ENCODE assay signal across 1 cellular context in genomic region chr3:15427182-15427880, GRCh38.
TF ChIP-seq lines count a peak whose summit lies in the region.

EAF1 (plus strand) TSS chr3:15427598; CDS start chr3:15427780, 182 bp downstream.
METTL6 (minus strand) TSS chr3:15427544; CDS start chr3:15426511, 1,033 bp downstream.

TF ChIP-seq in HepG2, 621 proteins besides CTCF, POLR2A, EP300 and RAD21 (continued from another document and continues in another):
- TF ChIP-seq NR1H2 (CRISPR knock-in tag; IDR thresholded peaks at IDR 0.05; ENCODE audit: borderline replicate concordance, low read depth) (no peak), GLI4 (CRISPR knock-in tag; IDR thresholded peaks at IDR 0.05; ENCODE audit: borderline replicate concordance) (no peak), ZNF331 (CRISPR knock-in tag; IDR thresholded peaks at IDR 0.05) (0 out of 2 replicates have a peak, but pooled peaks have one; percentile 25), LBX2 (CRISPR knock-in tag; IDR thresholded peaks at IDR 0.05; ENCODE audit: borderline replicate concordance) (no peak), ZNF160 (CRISPR knock-in tag; IDR thresholded peaks at IDR 0.05) (0 out of 2 replicates have a peak, but pooled peaks have one; percentile 67), ZNF496 (CRISPR knock-in tag; IDR thresholded peaks at IDR 0.05; ENCODE audit: insufficient replicate concordance) (no peak), ASH2L (IDR thresholded peaks at IDR 0.05; ENCODE audit: insufficient read length, low read depth, low read length) (peak; percentile 94), HES4 (CRISPR knock-in tag; IDR thresholded peaks at IDR 0.05; ENCODE audit: borderline replicate concordance) (no peak), TEF (CRISPR knock-in tag; IDR thresholded peaks at IDR 0.05) (peak; percentile 44; the same call in 1 of the 2 replicates), MXD3 (CRISPR knock-in tag; IDR thresholded peaks at IDR 0.05) (peak; percentile 66; the same call in 1 of the 2 replicates), HBP1 (CRISPR knock-in tag; IDR thresholded peaks at IDR 0.05; ENCODE audit: low read depth) (peak; percentile 65; the same call in 1 of the 2 replicates), AGO1 (IDR thresholded peaks at IDR 0.05; ENCODE audit: low read depth, low read length, poor library complexity, severe bottlenecking) (no peak), ZEB1 (IDR thresholded peaks at IDR 0.05; ENCODE audit: insufficient replicate concordance, low read depth) (no peak), MLXIP (CRISPR knock-in tag; IDR thresholded peaks at IDR 0.05; ENCODE audit: borderline replicate concordance) (0 out of 2 replicates have a peak, but pooled peaks have one; percentile 25), THAP11 (CRISPR knock-in tag; IDR thresholded peaks at IDR 0.05) (peak; percentile 86), BRD4 (CRISPR knock-in tag; IDR thresholded peaks at IDR 0.05) (0 out of 2 replicates have a peak, but pooled peaks have one; percentile 37), LCORL (IDR thresholded peaks at IDR 0.05) (no peak), LCORL (CRISPR knock-in tag; IDR thresholded peaks at IDR 0.05) (peak; percentile 42; the same call in 1 of the 2 replicates), TBP (CRISPR knock-in tag; IDR thresholded peaks at IDR 0.05) (no peak), FOXC1 (CRISPR knock-in tag; IDR thresholded peaks at IDR 0.05; ENCODE audit: borderline replicate concordance) (peak; percentile 53; the same call in 1 of the 2 replicates), ZNF737 (CRISPR knock-in tag; IDR thresholded peaks at IDR 0.05; ENCODE audit: borderline replicate concordance) (peak; percentile 75; the same call in 1 of the 2 replicates), ZNF704 (CRISPR knock-in tag; IDR thresholded peaks at IDR 0.05; ENCODE audit: borderline replicate concordance) (no peak), KMT2A (CRISPR knock-in tag; IDR thresholded peaks at IDR 0.05) (peak; percentile 95), KIAA2018 (CRISPR knock-in tag; IDR thresholded peaks at IDR 0.05; ENCODE audit: borderline replicate concordance) (0 out of 2 replicates have a peak, but pooled peaks have one; percentile 13), ZNF556 (CRISPR knock-in tag; IDR thresholded peaks at IDR 0.05; ENCODE audit: borderline replicate concordance) (peak; percentile 21; the same call in 1 of the 2 replicates), TRAFD1 (CRISPR knock-in tag; IDR thresholded peaks at IDR 0.05; ENCODE audit: borderline replicate concordance) (no peak; the same call in 1 of the 2 replicates), ISX (CRISPR knock-in tag; conservative IDR thresholded peaks at IDR 0.05) (0 out of 2 replicates have a peak, but pooled peaks have one; percentile 75), SPEN (CRISPR knock-in tag; IDR thresholded peaks at IDR 0.05; ENCODE audit: low read depth) (peak; percentile 64; the same call in 1 of the 2 replicates), DZIP1 (CRISPR knock-in tag; IDR thresholded peaks at IDR 0.05) (no peak), PATZ1 (CRISPR knock-in tag; IDR thresholded peaks at IDR 0.05) (no peak), MEF2D (CRISPR knock-in tag; IDR thresholded peaks at IDR 0.05) (peak; percentile 48; the same call in 1 of the 2 replicates), MIER2 (CRISPR knock-in tag; IDR thresholded peaks at IDR 0.05) (peak; percentile 52; the same call in 1 of the 2 replicates), ERF (CRISPR knock-in tag; IDR thresholded peaks at IDR 0.05) (peak; percentile 27; the same call in 1 of the 2 replicates)
